ENCODE assay signal across 19 cellular contexts in the genomic region with DNA sequence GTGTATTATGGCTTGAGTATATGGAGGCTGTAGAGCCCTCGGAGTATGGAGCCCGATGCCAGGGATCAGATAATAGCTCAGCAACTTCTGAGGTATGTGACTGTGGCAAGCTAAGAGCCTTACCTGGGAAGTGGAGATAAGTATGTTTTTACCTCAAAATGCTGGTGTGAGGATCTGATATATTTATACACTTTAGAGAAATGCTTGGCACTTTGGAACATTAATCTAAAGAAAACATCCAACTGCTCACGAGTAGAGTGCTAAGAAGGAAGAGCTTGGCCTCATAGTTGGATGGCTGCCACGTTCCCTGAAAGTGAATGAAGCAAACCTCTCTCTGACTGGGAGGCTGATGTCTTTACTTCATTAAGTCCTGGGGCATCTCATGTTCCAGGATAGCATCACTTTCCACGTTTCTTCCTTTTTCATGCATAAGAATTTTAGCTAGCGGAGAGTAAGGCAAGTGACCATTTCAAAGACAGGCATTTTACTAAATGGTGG. TPM values are rescaled to one million over a fixed set of nuclear protein-coding genes. Genes with fewer than 3 reads are reported as not detected.
A peak's percentile ranks its signal among the peaks of the same experiment; 100 is the strongest.
DNase-seq lines count a peak whose midpoint lies in the region; ATAC-seq and TF ChIP-seq lines count a peak whose summit lies in the region.
"Had no signal": no experiment of that assay in that cellular context is flagged by ENCODE, and none has a peak within 500 bp of the region (broad histone marks: within the 10 kb centered on the region; RNA-seq: fewer than 3 reads in every experiment).

No MANE protein-coding gene starts in this region.

- intact Hi-C loops in left cardiac atrium (cut with DNase I) = no loop called here
- intact Hi-C loops in left ventricle myocardium superior (cut with micrococcal nuclease) = no loop called here

- ATAC-seq in left cardiac atrium (peak in 1 of 2 donors; percentile 44), left ventricle myocardium superior (no peak), HG02610 (IDR thresholded peaks at IDR 0.05; ENCODE audit: unreplicated experiment) (no peak), HG02938 (IDR thresholded peaks at IDR 0.05; ENCODE audit: unreplicated experiment) (no peak)
- ATAC-seq: activated CD4-positive, alpha-beta T cell treated with anti-CD3 and anti-CD28 coated beads for 36 hours; CD8-positive, alpha-beta T cell; Panc1; stimulated activated naive B cell treated with anti-CD40 and anti-IgM and Interleukin-4, amounts not matched to agents 10 μg/mL and 1 μg/mL and 100 μg/mL, for 72 hours had no signal

- TF ChIP-seq CTCF in choroid plexus epithelial cell (conservative IDR thresholded peaks at IDR 0.05; ENCODE audit: low read depth, low read length) = no peak

- no peak overlapping the region for H3K4me3 ChIP-seq in choroid plexus epithelial cell (ENCODE audit: low read depth, low read length)

- DNase-seq in left cardiac atrium = peak; percentile 30
- no peak for DNase-seq in left ventricle myocardium superior
- DNase-seq in choroid plexus epithelial cell (ENCODE audit: low read depth) = peak; percentile 93
- DNase-seq in kidney glomerular epithelial cell (lab: John Stamatoyannopoulos, UW) = peak; percentile 15
- no peak for DNase-seq in ecto neural progenitor cell (ENCODE audit: low spot score)
- DNase-seq in activated CD4-positive, CD25-positive, alpha-beta regulatory T cell (lab: John Stamatoyannopoulos, UW) = no peak
- DNase-seq: ACHN; activated CD4-positive, alpha-beta T cell treated with anti-CD3 and anti-CD28 coated beads for 36 hours; activated gamma-delta T cell; CD8-positive, alpha-beta T cell; NCI-H1048; NCI-H82; stimulated activated CD4-positive, alpha-beta T cell treated with anti-CD3 and anti-CD28 coated beads, Interleukin-15, amount 100 ng/mL, for 24 hours; stimulated activated naive B cell treated with anti-CD40 and anti-IgM and Interleukin-4, amounts not matched to agents 10 μg/mL and 1 μg/mL and 100 μg/mL, for 72 hours had no signal

RNA-seq across cellular contexts. Expression of gene GOLGA8J, which starts 58.9 kb away (rescaled TPM):
- total RNA-seq in left cardiac atrium = under 1 TPM in 1 of 2 donors, not detected in 1; 0.15 TPM
- not detected for total RNA-seq in left ventricle myocardium superior
- total RNA-seq: CD8-positive, alpha-beta T cell; mesenteric fat pad; pulmonary artery endothelial cell had no signal

Comparison
In these comparisons a context has a peak if more than half of its experiments do, and no peak if none do; other contexts are left out.
1. DNase-seq: peak in left cardiac atrium (single experiment), choroid plexus epithelial cell (single experiment) and kidney glomerular epithelial cell (single experiment); none in left ventricle myocardium superior (single experiment), ecto neural progenitor cell (single experiment) and activated CD4-positive, CD25-positive, alpha-beta regulatory T cell (0 of 4).